Comparison of ENCODE assay signal across 8 cellular contexts in genomic region chr16:3718019-3718391, GRCh38. TPM values are rescaled to one million over a fixed set of nuclear protein-coding genes. Genes with fewer than 3 reads are reported as not detected.
DNase-seq lines count a peak whose midpoint lies in the region; ATAC-seq and TF ChIP-seq lines count a peak whose summit lies in the region.

No MANE protein-coding gene starts in this region.

- ATAC-seq in left ventricle myocardium superior (no peak), left lobe of liver (no peak), HG02852 (IDR thresholded peaks at IDR 0.05; ENCODE audit: unreplicated experiment) (no peak)

- H3K4me3 Mint-ChIP-seq in MCF 10A (ENCODE audit: unreplicated experiment) (peak overlapping the region; percentile 84), mesothelial cell of epicardium (peak overlapping the region; percentile 82)

- H3K4me1 Mint-ChIP-seq in MCF 10A (ENCODE audit: insufficient read depth, unreplicated experiment) (peaks cover 27% of the 10 kb centered on the region), mesothelial cell of epicardium (peaks cover 18% of the 10 kb centered on the region)

- H3K27ac Mint-ChIP-seq in MCF 10A (ENCODE audit: low read depth, unreplicated experiment) = peak overlapping the region; percentile 61
- H3K27ac Mint-ChIP-seq in mesothelial cell of epicardium = peak overlapping the region; percentile 94

- H3K27me3 Mint-ChIP-seq in MCF 10A (ENCODE audit: insufficient read depth, unreplicated experiment) (no peaks in the 10 kb centered on the region), mesothelial cell of epicardium (ENCODE audit: low read depth) (no peaks in the 10 kb centered on the region)

- no peaks in the 10 kb centered on the region for H3K27me3 ChIP-seq in right atrium auricular region

- POLR2A ChIA-PET in MCF 10A (lab: Yijun Ruan, JAX) = interaction anchor here (0.6 to 2.4 kb wide), 21 partner anchors 10 to 697 kb away, joined by 3 to 15 read pairs (median 5); partner anchors contain the start of gene SLX4

- no peaks in the 10 kb centered on the region for H3K9me3 ChIP-seq in right atrium auricular region

- H3K9me3 Mint-ChIP-seq in MCF 10A (ENCODE audit: unreplicated experiment) = no peaks in the 10 kb centered on the region
- no peaks in the 10 kb centered on the region for H3K9me3 Mint-ChIP-seq in mesothelial cell of epicardium

- BruUV-seq in MCF 10A (replicated peaks; lab: Mats Ljungman, UMichigan) = TSS peak; percentile 94

- H3K27ac ChIP-seq in right atrium auricular region = peak overlapping the region; percentile 90 to 91

- H3K4me1 ChIP-seq in right atrium auricular region = peaks cover 0 to 24% of the 10 kb centered on the region in 2 donors

- in situ Hi-C loops in GM13977 (cut with MboI; ENCODE audit: low pct_unique_long_range_greater_than_20kb, low sequenced_read_pairs, unreplicated experiment) = no loop called here

- DNase-seq in right atrium auricular region (ENCODE audit: low spot score) (no peak), left ventricle myocardium superior (no peak), MCF 10A (ENCODE audit: unreplicated experiment) (peak; percentile 5), mesothelial cell of epicardium (ENCODE audit: low spot score in 2 of 2, unreplicated experiment in 2 of 2) (no peak), NCI-H1048 (lab: John Stamatoyannopoulos, UW) (no peak), GM13977 (ENCODE audit: low spot score) (no peak), left lobe of liver (ENCODE audit: low spot score) (no peak)

- intact Hi-C loops in left ventricle myocardium superior (cut with micrococcal nuclease) = no loop called here
- intact Hi-C loops in MCF 10A (cut with micrococcal nuclease) = no loop called here

- H3K36me3 Mint-ChIP-seq in MCF 10A (ENCODE audit: insufficient read depth, unreplicated experiment) = peaks cover 16% of the 10 kb centered on the region
- H3K36me3 Mint-ChIP-seq in mesothelial cell of epicardium = peaks cover 2% of the 10 kb centered on the region

- H3K4me3 ChIP-seq in right atrium auricular region = peak overlapping the region; percentile 90 to 98

- CTCF ChIA-PET in MCF 10A (lab: Yijun Ruan, JAX) = interaction anchor here (1.1 to 1.2 kb wide), 2 partner anchors 14 to 28 kb away, joined by 3 read pairs; no protein-coding TSS in a partner anchor

- TF ChIP-seq CTCF in right atrium auricular region (IDR thresholded peaks at IDR 0.05) (no peak), MCF 10A (IDR thresholded peaks at IDR 0.05; ENCODE audit: unreplicated experiment) (no peak), mesothelial cell of epicardium (IDR thresholded peaks at IDR 0.05; ENCODE audit: unreplicated experiment) (no peak), GM13977 (IDR thresholded peaks at IDR 0.05; ENCODE audit: extremely low read depth, insufficient read depth, missing control alignments) (no peak)

- H3K36me3 ChIP-seq in right atrium auricular region = no peaks in the 10 kb centered on the region

RNA-seq across cellular contexts. Expression of gene TRAP1, which starts 0.7 kb away (rescaled TPM):
- total RNA-seq in right atrium auricular region (10 to 100 TPM; 67.7 to 86.0 TPM), left ventricle myocardium superior (152 TPM), MCF 10A (2022) (145 and 274 TPM in 2 replicates), mesothelial cell of epicardium (141 to 149 TPM (median 142 TPM) in 3 replicates), left lobe of liver (154 TPM)
